Comparison of ENCODE assay signal across 1 cellular context in genomic region chr2:28366496-28367282, GRCh38.
TF ChIP-seq lines count a peak whose summit lies in the region.

No MANE protein-coding gene starts in this region.

TF ChIP-seq in K562, 482 proteins besides CTCF, POLR2A, EP300 and RAD21 (continued from another document):
- no peak for TF ChIP-seq MAFF (IDR thresholded peaks at IDR 0.05; ENCODE audit: low read length)
- TF ChIP-seq NKRF (IDR thresholded peaks at IDR 0.05; ENCODE audit: borderline replicate concordance): no peak
- TF ChIP-seq ZNF184 (CRISPR knock-in tag; IDR thresholded peaks at IDR 0.05): no peak
- TF ChIP-seq POLR2AphosphoS5 (IDR thresholded peaks at IDR 0.05; ENCODE audit: control insufficient read depth, insufficient read depth, low read depth, low read length): peak; percentile 70; the same call in 1 of the 2 replicates
- no peak for TF ChIP-seq CREB3L1 (IDR thresholded peaks at IDR 0.05; ENCODE audit: borderline replicate concordance, low read depth)
- no peak; the same call in 1 of the 2 replicates for TF ChIP-seq THRB (CRISPR knock-in tag; conservative IDR thresholded peaks at IDR 0.05)
- TF ChIP-seq ZBTB8A (IDR thresholded peaks at IDR 0.05; ENCODE audit: partially characterized antibody): no peak
- TF ChIP-seq TOE1 (IDR thresholded peaks at IDR 0.05; ENCODE audit: borderline replicate concordance): peak; percentile 40; the same call in 1 of the 2 replicates
- no peak for TF ChIP-seq TOE1 (CRISPR knock-in tag; IDR thresholded peaks at IDR 0.05; ENCODE audit: borderline replicate concordance, low read depth)
- peak; percentile 88 for TF ChIP-seq HDAC2 (IDR thresholded peaks at IDR 0.05)
- peak; percentile 76 for TF ChIP-seq HES1 (IDR thresholded peaks at IDR 0.05; ENCODE audit: low read depth)
- no peak for TF ChIP-seq KLF13 (tag; IDR thresholded peaks at IDR 0.05; ENCODE audit: borderline replicate concordance, low read depth)
- peak; percentile 80; the same call in 1 of the 2 replicates for TF ChIP-seq MIER1 (IDR thresholded peaks at IDR 0.05; ENCODE audit: low read depth)
- TF ChIP-seq NR2F6 (CRISPR knock-in tag; IDR thresholded peaks at IDR 0.05): no peak
- TF ChIP-seq SOX6 (IDR thresholded peaks at IDR 0.05): peak; percentile 81; the same call in 1 of the 2 replicates
- no peak for TF ChIP-seq ZNF124 (CRISPR knock-in tag; IDR thresholded peaks at IDR 0.05)
- TF ChIP-seq YY1 (IDR thresholded peaks at IDR 0.05; ENCODE audit: borderline replicate concordance in 1 of 3, control insufficient read depth in 1 of 3, extremely low read depth in 1 of 3, insufficient read depth in 3 of 3, insufficient read length in 1 of 3, insufficient replicate concordance in 2 of 3, low read depth in 1 of 3, low read length in 2 of 3): peak in 1 of 3 experiments; percentile 25
- 0 out of 2 replicates have a peak, but pooled peaks have one; percentile 17 for TF ChIP-seq TCF7 (IDR thresholded peaks at IDR 0.05; ENCODE audit: borderline replicate concordance)
- TF ChIP-seq ZNF263 (CRISPR knock-in tag; IDR thresholded peaks at IDR 0.05; ENCODE audit: borderline replicate concordance): peak; percentile 39; the same call in 1 of the 2 replicates
- peak; percentile 60 for TF ChIP-seq SP1 (CRISPR knock-in tag; IDR thresholded peaks at IDR 0.05)
- no peak for TF ChIP-seq CGGBP1 (CRISPR knock-in tag; IDR thresholded peaks at IDR 0.05)
- TF ChIP-seq CBFA2T3 (IDR thresholded peaks at IDR 0.05): peak; percentile 82
- no peak for TF ChIP-seq ZKSCAN3 (CRISPR knock-in tag; IDR thresholded peaks at IDR 0.05)
- TF ChIP-seq ILK (tag; IDR thresholded peaks at IDR 0.05; ENCODE audit: borderline replicate concordance, low read depth): no peak
- no peak for TF ChIP-seq ZNF77 (CRISPR knock-in tag; IDR thresholded peaks at IDR 0.05)
- 0 out of 2 replicates have a peak, but pooled peaks have one; percentile 55 for TF ChIP-seq ZFPM2 (CRISPR knock-in tag; IDR thresholded peaks at IDR 0.05)
- no peak for TF ChIP-seq ZNF695 (CRISPR knock-in tag; IDR thresholded peaks at IDR 0.05)
- no peak for TF ChIP-seq NCOA2 (IDR thresholded peaks at IDR 0.05; ENCODE audit: partially characterized antibody in 2 of 2)
- peak; percentile 91 for TF ChIP-seq EHMT2 (IDR thresholded peaks at IDR 0.05)
- peak; percentile 67 for TF ChIP-seq ZNF311 (CRISPR knock-in tag; IDR thresholded peaks at IDR 0.05)
